12 cellular contexts compared by ENCODE assay signal in genomic region chr17:61809816-61810392, GRCh38. TPM values are rescaled to one million over a fixed set of nuclear protein-coding genes. Genes with fewer than 3 reads are reported as not detected.
A peak's percentile ranks its signal among the peaks of the same experiment; 100 is the strongest.
DNase-seq lines count a peak whose midpoint lies in the region; ATAC-seq and TF ChIP-seq lines count a peak whose summit lies in the region.
"Had no signal": no experiment of that assay in that cellular context is flagged by ENCODE, and none has a peak within 500 bp of the region (broad histone marks: within the 10 kb centered on the region; RNA-seq: fewer than 3 reads in every experiment).

No MANE protein-coding gene starts in this region.

- H3K4me3 Mint-ChIP-seq in type B pancreatic cell: no peak overlapping the region
- H3K4me3 Mint-ChIP-seq: activated naive CD4-positive, alpha-beta T cell treated with anti-CD3 and anti-CD28 coated beads, Interleukin-2, amount 50 U/mL, for 24 hours had no signal

- peak overlapping the region; percentile 27 for H3K27ac Mint-ChIP-seq in type B pancreatic cell
- H3K27ac Mint-ChIP-seq: activated naive CD4-positive, alpha-beta T cell treated with anti-CD3 and anti-CD28 coated beads, Interleukin-2, amount 50 U/mL, for 24 hours had no signal

- DNase-seq in NOMO-1 (lab: John Stamatoyannopoulos, UW; ENCODE audit: unreplicated experiment in 2 of 2): peak; percentile 6 to 65
- no peak for DNase-seq in NOMO-1 treated with dmso at 0.1 percent for 144 hours (lab: John Stamatoyannopoulos, UW; ENCODE audit: unreplicated experiment)
- peak; percentile 60 for DNase-seq in NCI-H345 (lab: John Stamatoyannopoulos, UW)
- DNase-seq in dedifferentiated amniotic fluid mesenchymal stem cell (ENCODE audit: extremely low spot score): peak; percentile 82
- DNase-seq in type B pancreatic cell (ENCODE audit: extremely low spot score, unreplicated experiment): no peak
- no peak for DNase-seq in globus pallidus (ENCODE audit: low spot score)
- DNase-seq in activated CD4-positive, alpha-beta T cell treated with anti-CD3 and anti-CD28 coated beads, Interleukin-2, amount 50 U/mL, for 1 hour: no peak
- DNase-seq: glutamatergic neuron, nucleus accumbens had no signal

- H3K27me3 Mint-ChIP-seq in type B pancreatic cell: no peaks in the 10 kb centered on the region
- H3K27me3 Mint-ChIP-seq: activated naive CD4-positive, alpha-beta T cell treated with anti-CD3 and anti-CD28 coated beads, Interleukin-2, amount 50 U/mL, for 24 hours had no signal

- peaks cover 5% of the 10 kb centered on the region for H3K4me1 Mint-ChIP-seq in type B pancreatic cell (ENCODE audit: unreplicated experiment)
- H3K4me1 Mint-ChIP-seq: activated naive CD4-positive, alpha-beta T cell treated with anti-CD3 and anti-CD28 coated beads, Interleukin-2, amount 50 U/mL, for 24 hours had no signal

- H3K36me3 Mint-ChIP-seq in type B pancreatic cell: peaks cover 7% of the 10 kb centered on the region

- no peak for ATAC-seq in HG02642 (IDR thresholded peaks at IDR 0.05; ENCODE audit: poor library complexity, unreplicated experiment)
- ATAC-seq: A549 had no signal

- H3K9me3 Mint-ChIP-seq in type B pancreatic cell: no peaks in the 10 kb centered on the region
- H3K9me3 Mint-ChIP-seq: activated naive CD4-positive, alpha-beta T cell treated with anti-CD3 and anti-CD28 coated beads, Interleukin-2, amount 50 U/mL, for 24 hours had no signal

- no peak for TF ChIP-seq CTCF in type B pancreatic cell (conservative IDR thresholded peaks at IDR 0.05)

RNA-seq across cellular contexts. Expression of gene BRIP1, which starts 53.4 kb away (rescaled TPM):
- total RNA-seq in type B pancreatic cell (ENCODE audit: low replicate concordance): 9.5 and 18.9 TPM in 2 replicates

Comparison
In these comparisons a context has a peak if more than half of its experiments do, and no peak if none do; other contexts are left out.
1. DNase-seq: peak in NOMO-1 (2 of 2), NCI-H345 (single experiment) and dedifferentiated amniotic fluid mesenchymal stem cell (single experiment); none in NOMO-1 treated with dmso at 0.1 percent for 144 hours (single experiment), type B pancreatic cell (single experiment), globus pallidus (single experiment) and activated CD4-positive, alpha-beta T cell treated with anti-CD3 and anti-CD28 coated beads, Interleukin-2, amount 50 U/mL, for 1 hour (single experiment).